18 cellular contexts compared by ENCODE assay signal in genomic region chr3:99708207-99708745, GRCh38.
A peak's percentile ranks its signal among the peaks of the same experiment; 100 is the strongest.
DNase-seq lines count a peak whose midpoint lies in the region; ATAC-seq and TF ChIP-seq lines count a peak whose summit lies in the region.
"Had no signal": no experiment of that assay in that cellular context is flagged by ENCODE, and none has a peak within 500 bp of the region (broad histone marks: within the 10 kb centered on the region; RNA-seq: fewer than 3 reads in every experiment).

No MANE protein-coding gene starts in this region.

- H3K27ac ChIP-seq in IMR-90 (ENCODE audit: insufficient read depth, low read length), result no peak overlapping the region
- H3K27ac ChIP-seq in right cardiac atrium (ENCODE audit: low read length), result no peak overlapping the region
- peak overlapping the region; percentile 60 for H3K27ac ChIP-seq in smooth muscle cell (ENCODE audit: low read depth)
- H3K27ac ChIP-seq: neural progenitor cell, transverse colon had no signal

- intact Hi-C loops in IMR-90 (cut with micrococcal nuclease) (no loop called here), right cardiac atrium (cut with DNase I) (no loop called here)

- peaks cover 10% of the 10 kb centered on the region for H3K9me1 ChIP-seq in IMR-90 (ENCODE audit: insufficient read depth, low read length)

- H2AFZ ChIP-seq in IMR-90 (replicated peaks; ENCODE audit: low read length, poor library complexity), result no peak overlapping the region
- H2AFZ ChIP-seq in smooth muscle cell (ENCODE audit: low read depth), result no peak overlapping the region
- H2AFZ ChIP-seq: neural progenitor cell had no signal

- H3K4me1 ChIP-seq in IMR-90 (ENCODE audit: control insufficient read depth, insufficient read depth, low read length) (peaks cover 4% of the 10 kb centered on the region), right cardiac atrium (ENCODE audit: control insufficient read depth, insufficient read depth, low read length) (peaks cover 3% of the 10 kb centered on the region), smooth muscle cell (ENCODE audit: low read depth) (no peaks in the 10 kb centered on the region)

- no peak overlapping the region for H3K14ac ChIP-seq in IMR-90 (replicated peaks; ENCODE audit: low read depth, low read length)

- POLR2A ChIA-PET in IMR-90 (lab: Charles Lee; ENCODE audit: unreplicated experiment), result no interaction called here

- no peak overlapping the region for H3K23ac ChIP-seq in IMR-90 (ENCODE audit: low read depth, low read length)

- H3K9me3 ChIP-seq in IMR-90 (ENCODE audit: control insufficient read depth, insufficient read depth, low read length), result no peaks in the 10 kb centered on the region
- H3K9me3 ChIP-seq in right cardiac atrium (ENCODE audit: control insufficient read depth, low read length), result no peaks in the 10 kb centered on the region
- H3K9me3 ChIP-seq in smooth muscle cell (replicated peaks; ENCODE audit: low read depth), result no peaks in the 10 kb centered on the region
- H3K9me3 ChIP-seq: transverse colon had no signal

- H2BK120ac ChIP-seq in IMR-90 (ENCODE audit: low read depth, low read length), result no peak overlapping the region

- H3K27me3 ChIP-seq in IMR-90 (ENCODE audit: control insufficient read depth, insufficient read depth, low read length) (no peaks in the 10 kb centered on the region), right cardiac atrium (ENCODE audit: control insufficient read depth, insufficient read depth) (no peaks in the 10 kb centered on the region), smooth muscle cell (ENCODE audit: low read depth) (no peaks in the 10 kb centered on the region)
- H3K27me3 ChIP-seq: neural progenitor cell, transverse colon had no signal

- no peak overlapping the region for H4K8ac ChIP-seq in IMR-90 (ENCODE audit: low read depth in 2 of 2, low read length in 2 of 2)

- H2AK9ac ChIP-seq in IMR-90 (replicated peaks; ENCODE audit: low read depth, low read length, poor library complexity), result no peak overlapping the region

- no peak overlapping the region for H2BK5ac ChIP-seq in IMR-90 (ENCODE audit: low read depth, low read length, poor library complexity, severe bottlenecking)

- no peak overlapping the region for H4K5ac ChIP-seq in IMR-90 (ENCODE audit: low read depth, low read length)

- TF ChIP-seq CTCF in IMR-90 (conservative IDR thresholded peaks at IDR 0.05; ENCODE audit: low read depth, low read length), result no peak
- TF ChIP-seq CTCF in smooth muscle cell (IDR thresholded peaks at IDR 0.05; ENCODE audit: borderline replicate concordance, insufficient read depth, poor library complexity, severe bottlenecking), result no peak

- H3K36me3 ChIP-seq in IMR-90 (ENCODE audit: control insufficient read depth, insufficient read depth, low read length), result peaks cover 7% of the 10 kb centered on the region
- H3K36me3 ChIP-seq in smooth muscle cell (ENCODE audit: low read depth), result no peaks in the 10 kb centered on the region
- H3K36me3 ChIP-seq: neural progenitor cell, transverse colon had no signal

- H3K4me2 ChIP-seq in IMR-90 (ENCODE audit: low read depth, low read length), result no peak overlapping the region
- H3K4me2 ChIP-seq in smooth muscle cell, result no peak overlapping the region
- H3K4me2 ChIP-seq: neural progenitor cell had no signal

- no peaks in the 10 kb centered on the region for H3K79me2 ChIP-seq in smooth muscle cell (ENCODE audit: low read depth)

- DNase-seq in IMR-90 (peak; percentile 33), astrocyte of the hippocampus (ENCODE audit: low read depth, low spot score) (peak; percentile 89), right cardiac atrium (no peak), smooth muscle cell (lab: John Stamatoyannopoulos, UW; ENCODE audit: unreplicated experiment) (no peak), NCI-H2171 treated with DMSO at 0.1 percent for 48 hours (lab: John Stamatoyannopoulos, UW) (no peak), T1000 (lab: John Stamatoyannopoulos, UW) (no peak)
- no peak for DNase-seq in activated CD4-positive, alpha-beta T cell treated with anti-CD3 and anti-CD28 coated beads, Interleukin-2, amount 50 U/mL, for 48 hours
- DNase-seq: activated CD4-positive, alpha-beta T cell treated with anti-CD3 and anti-CD28 coated beads for 4 hours; activated effector memory CD4-positive, alpha-beta T cell treated with Interleukin-2 at 50 U/mL for 16 hours; effector memory CD8-positive, alpha-beta T cell; KG1; NCI-H1048; NCI-H2029; NCI-H510A; RPMI8226; stimulated activated naive B cell treated with anti-CD40 and anti-IgM and Interleukin-4, amounts not matched to agents 10 μg/mL and 1 μg/mL and 100 μg/mL, for 72 hours; transverse colon had no signal

- WGBS in IMR-90 (ENCODE audit: extremely low coverage in 2 of 2, insufficient read length in 1 of 2), 2 experiments, result 62% methylated on average over 2 of the region's 4 CpGs; no CpG with 5 or more reads in 1 of the 2 experiments
- 67% methylated on average over 4 of the region's 4 CpGs for WGBS in right cardiac atrium
- WGBS in smooth muscle cell (ENCODE audit: low lambda C conversion rate), result 65% methylated on average over 4 of the region's 4 CpGs

- no peak for TF ChIP-seq RAD21 in IMR-90 (IDR thresholded peaks at IDR 0.05; ENCODE audit: low read length)

- H4K20me1 ChIP-seq in IMR-90 (ENCODE audit: insufficient read depth, low read length) (no peaks in the 10 kb centered on the region), smooth muscle cell (ENCODE audit: low read depth) (no peaks in the 10 kb centered on the region)

- no peak overlapping the region; the same call in 1 of the 2 replicates for H3K4ac ChIP-seq in IMR-90 (ENCODE audit: low read depth, low read length)

- no peak for TF ChIP-seq POLR2A in IMR-90 (IDR thresholded peaks at IDR 0.05; ENCODE audit: low read depth, low read length)

- no peak overlapping the region for H3K9ac ChIP-seq in IMR-90 (ENCODE audit: low read depth, low read length)
- H3K9ac ChIP-seq in smooth muscle cell (ENCODE audit: low read depth), result peak overlapping the region; percentile 22
- H3K9ac ChIP-seq: neural progenitor cell had no signal

- H3F3A ChIP-seq in smooth muscle cell (ENCODE audit: low read depth), result no peaks in the 10 kb centered on the region

- no peak overlapping the region for H2AK5ac ChIP-seq in IMR-90 (ENCODE audit: low read depth, low read length)

- H3K79me1 ChIP-seq in IMR-90 (ENCODE audit: low read depth in 1 of 2, low read length in 2 of 2), result peaks cover 9 to 12% of the 10 kb centered on the region in 2 experiments; a peak in 3 of 4 replicates

- H3K56ac ChIP-seq in IMR-90 (ENCODE audit: extremely low read depth, insufficient read depth, low read length), result no peak overlapping the region

- CTCF ChIA-PET in IMR-90 (lab: Yijun Ruan, JAX), result no interaction called here

- dilution Hi-C loops in IMR-90 (cut with HindIII; ENCODE audit: low sequenced_read_pairs, unreplicated experiment), result no loop called here

- BruUV-seq in IMR-90 (replicated peaks; lab: Mats Ljungman, UMichigan), result no TSS peak

- no peak overlapping the region for H4K91ac ChIP-seq in IMR-90 (ENCODE audit: insufficient read depth, low read depth, low read length)

- H2BK15ac ChIP-seq in IMR-90 (ENCODE audit: low read depth, low read length), result no peak overlapping the region

- no peak overlapping the region for H3K18ac ChIP-seq in IMR-90 (ENCODE audit: low read depth, low read length)

- ATAC-seq in IMR-90 (ENCODE audit: low read depth) (no peak; the same call in 1 of the 2 replicates), right cardiac atrium (peak; percentile 46 to 62)
- ATAC-seq: effector memory CD8-positive, alpha-beta T cell; stimulated activated naive B cell treated with anti-CD40 and anti-IgM and Interleukin-4, amounts not matched to agents 10 μg/mL and 1 μg/mL and 100 μg/mL, for 72 hours had no signal

- H2BK20ac ChIP-seq in IMR-90 (ENCODE audit: low read depth, low read length), result no peak overlapping the region

- in situ Hi-C loops in IMR-90 (cut with MboI; ENCODE audit: low sequenced_read_pairs), result no loop called here

- H3K4me3 ChIP-seq in IMR-90 (ENCODE audit: insufficient read depth, low read depth, low read length), result no peak overlapping the region
- no peak overlapping the region for H3K4me3 ChIP-seq in right cardiac atrium (ENCODE audit: low read length)
- no peak overlapping the region for H3K4me3 ChIP-seq in smooth muscle cell
- H3K4me3 ChIP-seq: neural progenitor cell, transverse colon had no signal

TF ChIP-seq in IMR-90, 13 proteins besides CTCF, POLR2A, EP300 and RAD21:
- no peak for TF ChIP-seq CHD1 (IDR thresholded peaks at IDR 0.05; ENCODE audit: low read depth, low read length)
- TF ChIP-seq NFE2L2 (IDR thresholded peaks at IDR 0.05; ENCODE audit: low read depth, low read length), result no peak
- TF ChIP-seq USF2 (IDR thresholded peaks at IDR 0.05; ENCODE audit: low read depth, low read length), result no peak
- no peak for TF ChIP-seq FOS (IDR thresholded peaks at IDR 0.05; ENCODE audit: low read depth, low read length)
- TF ChIP-seq CEBPB (IDR thresholded peaks at IDR 0.05; ENCODE audit: low read depth, low read length), result no peak
- no peak for TF ChIP-seq RFX5 (IDR thresholded peaks at IDR 0.05; ENCODE audit: low read depth, low read length)
- TF ChIP-seq SMC3 (IDR thresholded peaks at IDR 0.05; ENCODE audit: low read depth, low read length), result no peak
- no peak for TF ChIP-seq BHLHE40 (IDR thresholded peaks at IDR 0.05; ENCODE audit: low read depth, low read length)
- no peak for TF ChIP-seq MXI1 (IDR thresholded peaks at IDR 0.05; ENCODE audit: borderline replicate concordance, low read depth, low read length)
- TF ChIP-seq MAFK (IDR thresholded peaks at IDR 0.05; ENCODE audit: low read depth, low read length), result no peak
- TF ChIP-seq, protein P1, sequence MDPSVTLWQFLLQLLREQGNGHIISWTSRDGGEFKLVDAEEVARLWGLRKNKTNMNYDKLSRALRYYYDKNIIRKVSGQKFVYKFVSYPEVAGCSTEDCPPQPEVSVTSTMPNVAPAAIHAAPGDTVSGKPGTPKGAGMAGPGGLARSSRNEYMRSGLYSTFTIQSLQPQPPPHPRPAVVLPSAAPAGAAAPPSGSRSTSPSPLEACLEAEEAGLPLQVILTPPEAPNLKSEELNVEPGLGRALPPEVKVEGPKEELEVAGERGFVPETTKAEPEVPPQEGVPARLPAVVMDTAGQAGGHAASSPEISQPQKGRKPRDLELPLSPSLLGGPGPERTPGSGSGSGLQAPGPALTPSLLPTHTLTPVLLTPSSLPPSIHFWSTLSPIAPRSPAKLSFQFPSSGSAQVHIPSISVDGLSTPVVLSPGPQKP (IDR thresholded peaks at IDR 0.05; ENCODE audit: borderline replicate concordance, low read depth, low read length), result no peak
- no peak for TF ChIP-seq RCOR1 (IDR thresholded peaks at IDR 0.05; ENCODE audit: insufficient replicate concordance, low read length)
- no peak for TF ChIP-seq MAZ (IDR thresholded peaks at IDR 0.05; ENCODE audit: borderline replicate concordance, low read depth, low read length)
TF ChIP-seq in IMR-90: peak in this region for 0.

Comparison
In these comparisons a context has a peak if more than half of its experiments do, and no peak if none do; other contexts are left out.
1. DNase-seq: peak in IMR-90 (single experiment) and astrocyte of the hippocampus (single experiment); none in right cardiac atrium (0 of 3), smooth muscle cell (single experiment), NCI-H2171 treated with DMSO at 0.1 percent for 48 hours (single experiment), T1000 (single experiment) and activated CD4-positive, alpha-beta T cell treated with anti-CD3 and anti-CD28 coated beads, Interleukin-2, amount 50 U/mL, for 48 hours (0 of 2).